In genomic region chr7:1027285-1028043, GRCh38 we compare ENCODE assay signal across 8 cellular contexts. TPM values are rescaled to one million over a fixed set of nuclear protein-coding genes. Genes with fewer than 3 reads are reported as not detected.
A peak's percentile ranks its signal among the peaks of the same experiment; 100 is the strongest.
DNase-seq lines count a peak whose midpoint lies in the region; ATAC-seq lines count a peak whose summit lies in the region.

No MANE protein-coding gene starts in this region.

- peak; percentile 32 for DNase-seq in amniotic epithelial cell (ENCODE audit: low read depth)
- DNase-seq in NCI-H510A (lab: John Stamatoyannopoulos, UW): no peak

- H3K79me2 ChIP-seq in ACC112 (ENCODE audit: control insufficient read depth, insufficient read depth, low read length, unreplicated experiment): peaks cover 32% of the 10 kb centered on the region

- H3K27me3 ChIP-seq in ACC112 (ENCODE audit: insufficient read depth, low read length) (no peaks in the 10 kb centered on the region), HUES48 (ENCODE audit: control insufficient read depth, insufficient read depth, low read length) (no peaks in the 10 kb centered on the region), skeletal muscle tissue (ENCODE audit: control insufficient read depth in 3 of 3, insufficient read depth in 3 of 3, low read length in 3 of 3) (no peaks in the 10 kb centered on the region)

- H3K36me3 ChIP-seq in ACC112 (ENCODE audit: insufficient read depth, low read length) (peaks cover 14% of the 10 kb centered on the region; the same call in 1 of the 2 replicates), HUES48 (ENCODE audit: control insufficient read depth, insufficient read depth, low read length) (peaks cover 12% of the 10 kb centered on the region; the same call in 1 of the 2 replicates), skeletal muscle tissue (ENCODE audit: control insufficient read depth in 3 of 3, insufficient read depth in 3 of 3, low read length in 3 of 3) (peaks cover 3 to 10% (median 7%) of the 10 kb centered on the region in 3 donors)

- H3K9ac ChIP-seq in HUES48 (ENCODE audit: low read depth, low read length) (peak overlapping the region; percentile 54; the same call in 1 of the 2 replicates), skeletal muscle tissue (ENCODE audit: low read depth in 1 of 3, low read length in 3 of 3) (peak overlapping the region; percentile 65 to 84 (median 72))

- no peaks in the 10 kb centered on the region for H3K9me3 ChIP-seq in HUES48 (ENCODE audit: control insufficient read depth, insufficient read depth, low read length)
- H3K9me3 ChIP-seq in skeletal muscle tissue (ENCODE audit: control insufficient read depth in 3 of 3, low read length in 3 of 3): no peaks in the 10 kb centered on the region

- ATAC-seq in GM18861 (IDR thresholded peaks at IDR 0.05; ENCODE audit: unreplicated experiment): peak; percentile 0
- no peak for ATAC-seq in GM18511 (IDR thresholded peaks at IDR 0.05; ENCODE audit: unreplicated experiment)

- H3K4me3 ChIP-seq in ACC112 (ENCODE audit: low read depth, low read length): peak overlapping the region; percentile 76
- peak overlapping the region; percentile 71 for H3K4me3 ChIP-seq in HUES48 (ENCODE audit: low read depth, low read length)
- peak overlapping the region; percentile 47 for H3K4me3 ChIP-seq in iPS-11a (ENCODE audit: low read depth, low read length)
- peak overlapping the region; percentile 59 to 73 (median 70) for H3K4me3 ChIP-seq in skeletal muscle tissue (ENCODE audit: low read length in 3 of 3)

- no peak overlapping the region for H2AFZ ChIP-seq in ACC112 (ENCODE audit: low read length, unreplicated experiment)

- H3K27ac ChIP-seq in ACC112 (ENCODE audit: low read depth, low read length): peak overlapping the region; percentile 83; the same call in 1 of the 2 replicates
- H3K27ac ChIP-seq in HUES48 (ENCODE audit: low read depth, low read length): peak overlapping the region; percentile 51
- peak overlapping the region; percentile 89 for H3K27ac ChIP-seq in skeletal muscle tissue (ENCODE audit: low read depth, low read length)

- H3K4me1 ChIP-seq in ACC112 (ENCODE audit: control insufficient read depth, insufficient read depth, low read length, unreplicated experiment) (peaks cover 16% of the 10 kb centered on the region), HUES48 (ENCODE audit: control insufficient read depth, insufficient read depth, low read length) (no peaks in the 10 kb centered on the region), skeletal muscle tissue (ENCODE audit: control insufficient read depth in 3 of 3, insufficient read depth in 3 of 3, low read length in 3 of 3) (peaks cover 28 to 48% (median 39%) of the 10 kb centered on the region in 3 donors)

RNA-seq across cellular contexts. Expression of gene GPR146, which starts 16.9 kb away (rescaled TPM):
- 5.2 TPM for total RNA-seq in skeletal muscle tissue

RNA-seq across cellular contexts. Expression of gene CYP2W1, which starts 44.5 kb away (rescaled TPM):
- not detected for total RNA-seq in skeletal muscle tissue

RNA-seq across cellular contexts. Expression of gene COX19, which starts 52.1 kb away (rescaled TPM):
- total RNA-seq in skeletal muscle tissue: 12.0 TPM
